21 cellular contexts compared by ENCODE assay signal in genomic region chr16:86398622-86399021, GRCh38.
DNase-seq lines count a peak whose midpoint lies in the region; ATAC-seq and TF ChIP-seq lines count a peak whose summit lies in the region.
"Had no signal": no experiment of that assay in that cellular context is flagged by ENCODE, and none has a peak within 500 bp of the region (broad histone marks: within the 10 kb centered on the region; RNA-seq: fewer than 3 reads in every experiment).

No MANE protein-coding gene starts in this region.

- no peak overlapping the region for H3K4me2 ChIP-seq in mesenchymal stem cell (ENCODE audit: low read length, poor library complexity, severe bottlenecking)

- DNase-seq in Caki2 (ENCODE audit: low read depth) (peak; percentile 62), RKO (ENCODE audit: low spot score) (peak; percentile 13), dermis blood vessel endothelial cell (peak; percentile 60), mesenchymal stem cell (peak; percentile 93), GM10248 (ENCODE audit: extremely low spot score) (no peak), SKM-1 (lab: John Stamatoyannopoulos, UW; ENCODE audit: unreplicated experiment) (no peak)
- DNase-seq: C1 segment of cervical spinal cord; colonic mucosa; GOT3; kidney; NCI-H1417 treated with DMSO at 0.1 percent for 48 hours; NCI-H2171 treated with DMSO at 0.1 percent for 48 hours; NCI-H526 treated with DMSO at 0.1 percent for 48 hours; occipital lobe; right cardiac atrium; stimulated activated CD8-positive, alpha-beta memory T cell treated with anti-CD3 and anti-CD28 coated beads, Interleukin-4, amount 100 ng/mL, for 48 hours; T-helper 1 cell had no signal

- H2BK5ac ChIP-seq in mesenchymal stem cell (ENCODE audit: low read depth, low read length, poor library complexity, severe bottlenecking): no peak overlapping the region

- peak overlapping the region in 1 of 2 experiments; percentile 99 for H3K18ac ChIP-seq in mesenchymal stem cell (ENCODE audit: low read depth in 1 of 2, low read length in 2 of 2)

- H3K14ac ChIP-seq in mesenchymal stem cell (ENCODE audit: low read length in 2 of 2): no peak overlapping the region

- H2BK120ac ChIP-seq in mesenchymal stem cell (ENCODE audit: low read depth, low read length): peak overlapping the region; percentile 71

- no peak overlapping the region for H2AFZ ChIP-seq in mesenchymal stem cell (ENCODE audit: low read depth, low read length)

- no peaks in the 10 kb centered on the region for H3K79me1 ChIP-seq in mesenchymal stem cell (replicated peaks; ENCODE audit: low read length, poor library complexity, severe bottlenecking)

- no peak overlapping the region for H3K23ac ChIP-seq in mesenchymal stem cell (ENCODE audit: low read length in 2 of 2)

- WGBS in mesenchymal stem cell: 3% methylated on average over 4 of the region's 4 CpGs

- POLR2A ChIA-PET in GM10248 (lab: Yijun Ruan, JAX): no interaction called here

- H3K27me3 ChIP-seq in mesenchymal stem cell (ENCODE audit: control insufficient read depth in 1 of 2, insufficient read depth in 1 of 2, low read length in 2 of 2): peaks cover 0 to 39% of the 10 kb centered on the region in 2 experiments
- H3K27me3 ChIP-seq: colonic mucosa had no signal

- H3K4me1 ChIP-seq in mesenchymal stem cell (ENCODE audit: control insufficient read depth, insufficient read depth, low read depth, low read length): no peaks in the 10 kb centered on the region
- H3K4me1 ChIP-seq: colonic mucosa had no signal

- no peak overlapping the region for H3K9ac ChIP-seq in mesenchymal stem cell (ENCODE audit: low read length)

- no peak overlapping the region for H2AK5ac ChIP-seq in mesenchymal stem cell (ENCODE audit: low read length, severe bottlenecking)

- peak overlapping the region; percentile 45 for H4K8ac ChIP-seq in mesenchymal stem cell (ENCODE audit: low read length)

- H3K27ac ChIP-seq in mesenchymal stem cell (ENCODE audit: low read length, poor library complexity, severe bottlenecking): no peak overlapping the region
- H3K27ac ChIP-seq: colonic mucosa had no signal

- peak overlapping the region in 1 of 2 experiments; percentile 97 for H2BK12ac ChIP-seq in mesenchymal stem cell (ENCODE audit: low read length in 2 of 2)

- H3K4me3 ChIP-seq in mesenchymal stem cell (ENCODE audit: insufficient read depth in 1 of 2, low read depth in 1 of 2, low read length in 2 of 2): no peak overlapping the region
- H3K4me3 ChIP-seq: colonic mucosa had no signal

- in situ Hi-C loops in Caki2 (cut with HindIII; ENCODE audit: low pct_unique_long_range_greater_than_20kb, low sequenced_read_pairs): no loop called here

- ATAC-seq in HG02884 (IDR thresholded peaks at IDR 0.05; ENCODE audit: unreplicated experiment) (no peak), HG03354 (IDR thresholded peaks at IDR 0.05; ENCODE audit: poor library complexity, severe bottlenecking, unreplicated experiment) (no peak)
- ATAC-seq: HepG2, right cardiac atrium, Right ventricle myocardium inferior had no signal

- peak overlapping the region; percentile 98 for H4K91ac ChIP-seq in mesenchymal stem cell (ENCODE audit: low read length)

- H3K4ac ChIP-seq in mesenchymal stem cell (ENCODE audit: low read depth in 1 of 2, low read length in 2 of 2): peak overlapping the region in 1 of 2 experiments; percentile 100

- CTCF ChIA-PET in GM10248 (lab: Yijun Ruan, JAX): interaction anchor here (1.5 kb wide), 1 partner anchor 15 kb away, joined by 4 read pairs; no protein-coding TSS in a partner anchor

- no peak for TF ChIP-seq CTCF in GM10248 (IDR thresholded peaks at IDR 0.05; ENCODE audit: control extremely low read depth, extremely low read depth, low read depth, missing control alignments)

- H2BK15ac ChIP-seq in mesenchymal stem cell (ENCODE audit: low read depth, poor library complexity, severe bottlenecking): no peak overlapping the region

- H3K9me3 ChIP-seq in mesenchymal stem cell (ENCODE audit: control insufficient read depth, low read length): no peaks in the 10 kb centered on the region
- H3K9me3 ChIP-seq: colonic mucosa had no signal

- no peaks in the 10 kb centered on the region for H3K36me3 ChIP-seq in mesenchymal stem cell (ENCODE audit: control insufficient read depth in 1 of 2, insufficient read depth in 2 of 2, low read depth in 1 of 2, low read length in 2 of 2)
- H3K36me3 ChIP-seq: colonic mucosa had no signal

Comparison
In these comparisons a context has a peak if more than half of its experiments do, and no peak if none do; other contexts are left out.
1. DNase-seq: peak in Caki2 (single experiment), RKO (single experiment), dermis blood vessel endothelial cell (single experiment) and mesenchymal stem cell (single experiment); none in GM10248 (single experiment) and SKM-1 (single experiment).